In the genomic region with DNA sequence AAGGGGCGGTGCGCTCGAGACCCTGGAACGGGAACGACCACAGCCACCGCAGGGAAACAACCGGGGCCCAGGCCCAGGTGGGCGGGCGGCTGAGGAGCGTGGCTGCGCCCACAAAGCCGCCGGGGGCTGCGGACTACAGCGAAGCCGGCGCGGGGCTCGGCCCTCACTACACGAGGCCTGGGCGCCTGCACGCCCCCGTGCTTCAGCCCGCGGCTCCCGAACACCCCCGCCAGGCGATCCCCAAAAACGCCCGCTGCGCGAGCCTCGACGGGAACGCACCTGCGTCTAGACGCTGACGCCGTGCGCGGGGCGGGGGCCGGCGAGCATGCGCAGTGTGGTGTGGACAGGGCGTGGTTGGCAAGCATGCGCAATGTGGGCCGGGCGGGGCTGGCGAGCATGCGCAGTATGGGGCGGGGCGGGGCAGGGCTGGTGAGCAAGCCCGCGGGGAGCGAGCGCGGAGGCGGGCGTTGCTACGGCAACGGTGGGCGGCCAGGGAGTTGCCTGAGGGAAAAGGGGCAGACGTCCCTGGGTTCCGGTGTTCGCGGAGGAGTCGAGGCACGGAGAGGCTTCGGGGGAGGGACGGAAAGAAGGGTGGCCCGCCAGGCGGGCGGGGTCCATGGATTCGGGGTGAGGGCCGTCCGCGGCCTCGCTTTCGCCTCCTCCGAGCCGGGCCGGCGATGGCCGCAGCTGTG, we compare ENCODE assay signal across 1 cellular context.
TF ChIP-seq lines count a peak whose summit lies in the region.

Gene RNF32 (plus strand): TSS at position 518 of the 692 bp plus-strand sequence. CDS start 3,104 bp downstream, outside the sequence.

TF ChIP-seq in K562, 482 proteins besides CTCF, POLR2A, EP300 and RAD21 (continued from another document and continues in another):
- TF ChIP-seq, protein P1, sequence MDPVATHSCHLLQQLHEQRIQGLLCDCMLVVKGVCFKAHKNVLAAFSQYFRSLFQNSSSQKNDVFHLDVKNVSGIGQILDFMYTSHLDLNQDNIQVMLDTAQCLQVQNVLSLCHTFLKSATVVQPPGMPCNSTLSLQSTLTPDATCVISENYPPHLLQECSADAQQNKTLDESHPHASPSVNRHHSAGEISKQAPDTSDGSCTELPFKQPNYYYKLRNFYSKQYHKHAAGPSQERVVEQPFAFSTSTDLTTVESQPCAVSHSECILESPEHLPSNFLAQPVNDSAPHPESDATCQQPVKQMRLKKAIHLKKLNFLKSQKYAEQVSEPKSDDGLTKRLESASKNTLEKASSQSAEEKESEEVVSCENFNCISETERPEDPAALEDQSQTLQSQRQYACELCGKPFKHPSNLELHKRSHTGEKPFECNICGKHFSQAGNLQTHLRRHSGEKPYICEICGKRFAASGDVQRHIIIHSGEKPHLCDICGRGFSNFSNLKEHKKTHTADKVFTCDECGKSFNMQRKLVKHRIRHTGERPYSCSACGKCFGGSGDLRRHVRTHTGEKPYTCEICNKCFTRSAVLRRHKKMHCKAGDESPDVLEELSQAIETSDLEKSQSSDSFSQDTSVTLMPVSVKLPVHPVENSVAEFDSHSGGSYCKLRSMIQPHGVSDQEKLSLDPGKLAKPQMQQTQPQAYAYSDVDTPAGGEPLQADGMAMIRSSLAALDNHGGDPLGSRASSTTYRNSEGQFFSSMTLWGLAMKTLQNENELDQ (CRISPR knock-in tag; IDR thresholded peaks at IDR 0.05; ENCODE audit: borderline replicate concordance): peak; percentile 96; the same call in 1 of the 2 replicates
- TF ChIP-seq, protein P2, sequence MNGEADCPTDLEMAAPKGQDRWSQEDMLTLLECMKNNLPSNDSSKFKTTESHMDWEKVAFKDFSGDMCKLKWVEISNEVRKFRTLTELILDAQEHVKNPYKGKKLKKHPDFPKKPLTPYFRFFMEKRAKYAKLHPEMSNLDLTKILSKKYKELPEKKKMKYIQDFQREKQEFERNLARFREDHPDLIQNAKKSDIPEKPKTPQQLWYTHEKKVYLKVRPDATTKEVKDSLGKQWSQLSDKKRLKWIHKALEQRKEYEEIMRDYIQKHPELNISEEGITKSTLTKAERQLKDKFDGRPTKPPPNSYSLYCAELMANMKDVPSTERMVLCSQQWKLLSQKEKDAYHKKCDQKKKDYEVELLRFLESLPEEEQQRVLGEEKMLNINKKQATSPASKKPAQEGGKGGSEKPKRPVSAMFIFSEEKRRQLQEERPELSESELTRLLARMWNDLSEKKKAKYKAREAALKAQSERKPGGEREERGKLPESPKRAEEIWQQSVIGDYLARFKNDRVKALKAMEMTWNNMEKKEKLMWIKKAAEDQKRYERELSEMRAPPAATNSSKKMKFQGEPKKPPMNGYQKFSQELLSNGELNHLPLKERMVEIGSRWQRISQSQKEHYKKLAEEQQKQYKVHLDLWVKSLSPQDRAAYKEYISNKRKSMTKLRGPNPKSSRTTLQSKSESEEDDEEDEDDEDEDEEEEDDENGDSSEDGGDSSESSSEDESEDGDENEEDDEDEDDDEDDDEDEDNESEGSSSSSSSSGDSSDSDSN (IDR thresholded peaks at IDR 0.05; ENCODE audit: borderline replicate concordance in 1 of 2, low read depth in 2 of 2, low read length in 2 of 2): peak; percentile 33 to 83; a peak in 1 of 4 replicates
- no peak for TF ChIP-seq SETDB1 (IDR thresholded peaks at IDR 0.05; ENCODE audit: low read length)
- peak; percentile 38; the same call in 1 of the 2 replicates for TF ChIP-seq EP400 (IDR thresholded peaks at IDR 0.05)
- TF ChIP-seq, protein P3, sequence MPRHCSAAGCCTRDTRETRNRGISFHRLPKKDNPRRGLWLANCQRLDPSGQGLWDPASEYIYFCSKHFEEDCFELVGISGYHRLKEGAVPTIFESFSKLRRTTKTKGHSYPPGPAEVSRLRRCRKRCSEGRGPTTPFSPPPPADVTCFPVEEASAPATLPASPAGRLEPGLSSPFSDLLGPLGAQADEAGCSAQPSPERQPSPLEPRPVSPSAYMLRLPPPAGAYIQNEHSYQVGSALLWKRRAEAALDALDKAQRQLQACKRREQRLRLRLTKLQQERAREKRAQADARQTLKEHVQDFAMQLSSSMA (CRISPR knock-in tag; IDR thresholded peaks at IDR 0.05): peak; percentile 89; the same call in 1 of the 2 replicates
- 0 out of 2 replicates have a peak, but pooled peaks have one; percentile 15 for TF ChIP-seq CBFA2T3 (IDR thresholded peaks at IDR 0.05)
- peak; percentile 63; the same call in 1 of the 2 replicates for TF ChIP-seq ZNF143 (CRISPR knock-in tag; IDR thresholded peaks at IDR 0.05)
- TF ChIP-seq MTF1 (CRISPR knock-in tag; IDR thresholded peaks at IDR 0.05; ENCODE audit: borderline replicate concordance): no peak
- no peak for TF ChIP-seq TOE1 (IDR thresholded peaks at IDR 0.05; ENCODE audit: borderline replicate concordance)
- peak; percentile 90; the same call in 1 of the 2 replicates for TF ChIP-seq TOE1 (CRISPR knock-in tag; IDR thresholded peaks at IDR 0.05; ENCODE audit: borderline replicate concordance, low read depth)
- no peak for TF ChIP-seq CHD1 (IDR thresholded peaks at IDR 0.05; ENCODE audit: low read length)
- TF ChIP-seq HDAC1 (IDR thresholded peaks at IDR 0.05): peak in 1 of 2 experiments; percentile 59; a peak in 2 of 4 replicates
- peak; percentile 62; the same call in 1 of the 2 replicates for TF ChIP-seq ZNF589 (CRISPR knock-in tag; IDR thresholded peaks at IDR 0.05; ENCODE audit: low read depth)
- peak; percentile 80 for TF ChIP-seq GATAD2A (IDR thresholded peaks at IDR 0.05)
- peak; percentile 98 for TF ChIP-seq NCOA6 (IDR thresholded peaks at IDR 0.05)
- peak; percentile 96 for TF ChIP-seq MXI1 (IDR thresholded peaks at IDR 0.05; ENCODE audit: low read depth, low read length)
- peak; percentile 24; the same call in 1 of the 2 replicates for TF ChIP-seq ESRRA (IDR thresholded peaks at IDR 0.05; ENCODE audit: borderline replicate concordance, low read depth)
- peak; percentile 93 for TF ChIP-seq KDM2B (CRISPR knock-in tag; IDR thresholded peaks at IDR 0.05)
- TF ChIP-seq, protein P4, sequence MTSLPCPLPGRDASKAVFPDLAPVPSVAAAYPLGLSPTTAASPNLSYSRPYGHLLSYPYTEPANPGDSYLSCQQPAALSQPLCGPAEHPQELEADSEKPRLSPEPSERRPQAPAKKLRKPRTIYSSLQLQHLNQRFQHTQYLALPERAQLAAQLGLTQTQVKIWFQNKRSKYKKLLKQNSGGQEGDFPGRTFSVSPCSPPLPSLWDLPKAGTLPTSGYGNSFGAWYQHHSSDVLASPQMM (CRISPR knock-in tag; IDR thresholded peaks at IDR 0.05): no peak
- TF ChIP-seq MAX (CRISPR knock-in tag; IDR thresholded peaks at IDR 0.05): peak; percentile 98
- no peak for TF ChIP-seq TEAD2 (tag; IDR thresholded peaks at IDR 0.05)
- TF ChIP-seq NR1H2 (CRISPR knock-in tag; IDR thresholded peaks at IDR 0.05): no peak; the same call in 1 of the 2 replicates
- no peak for TF ChIP-seq POLR3A (IDR thresholded peaks at IDR 0.05; ENCODE audit: borderline replicate concordance, extremely low read depth, insufficient read depth, insufficient read length)
- TF ChIP-seq ZNF77 (CRISPR knock-in tag; IDR thresholded peaks at IDR 0.05): 0 out of 2 replicates have a peak, but pooled peaks have one; percentile 67
- peak; percentile 93 for TF ChIP-seq OTX1 (CRISPR knock-in tag; IDR thresholded peaks at IDR 0.05)
- TF ChIP-seq BMI1 (IDR thresholded peaks at IDR 0.05; ENCODE audit: low read length): peak; percentile 98
- TF ChIP-seq E2F1 (CRISPR knock-in tag; IDR thresholded peaks at IDR 0.05): peak; percentile 93
- TF ChIP-seq FOXK2 (conservative IDR thresholded peaks at IDR 0.05 in 1 of 2, IDR thresholded peaks at IDR 0.05 in 1 of 2; ENCODE audit: low read depth in 2 of 2): peak in 1 of 2 experiments; percentile 38; a peak in 1 of 4 replicates
- TF ChIP-seq, protein P5, sequence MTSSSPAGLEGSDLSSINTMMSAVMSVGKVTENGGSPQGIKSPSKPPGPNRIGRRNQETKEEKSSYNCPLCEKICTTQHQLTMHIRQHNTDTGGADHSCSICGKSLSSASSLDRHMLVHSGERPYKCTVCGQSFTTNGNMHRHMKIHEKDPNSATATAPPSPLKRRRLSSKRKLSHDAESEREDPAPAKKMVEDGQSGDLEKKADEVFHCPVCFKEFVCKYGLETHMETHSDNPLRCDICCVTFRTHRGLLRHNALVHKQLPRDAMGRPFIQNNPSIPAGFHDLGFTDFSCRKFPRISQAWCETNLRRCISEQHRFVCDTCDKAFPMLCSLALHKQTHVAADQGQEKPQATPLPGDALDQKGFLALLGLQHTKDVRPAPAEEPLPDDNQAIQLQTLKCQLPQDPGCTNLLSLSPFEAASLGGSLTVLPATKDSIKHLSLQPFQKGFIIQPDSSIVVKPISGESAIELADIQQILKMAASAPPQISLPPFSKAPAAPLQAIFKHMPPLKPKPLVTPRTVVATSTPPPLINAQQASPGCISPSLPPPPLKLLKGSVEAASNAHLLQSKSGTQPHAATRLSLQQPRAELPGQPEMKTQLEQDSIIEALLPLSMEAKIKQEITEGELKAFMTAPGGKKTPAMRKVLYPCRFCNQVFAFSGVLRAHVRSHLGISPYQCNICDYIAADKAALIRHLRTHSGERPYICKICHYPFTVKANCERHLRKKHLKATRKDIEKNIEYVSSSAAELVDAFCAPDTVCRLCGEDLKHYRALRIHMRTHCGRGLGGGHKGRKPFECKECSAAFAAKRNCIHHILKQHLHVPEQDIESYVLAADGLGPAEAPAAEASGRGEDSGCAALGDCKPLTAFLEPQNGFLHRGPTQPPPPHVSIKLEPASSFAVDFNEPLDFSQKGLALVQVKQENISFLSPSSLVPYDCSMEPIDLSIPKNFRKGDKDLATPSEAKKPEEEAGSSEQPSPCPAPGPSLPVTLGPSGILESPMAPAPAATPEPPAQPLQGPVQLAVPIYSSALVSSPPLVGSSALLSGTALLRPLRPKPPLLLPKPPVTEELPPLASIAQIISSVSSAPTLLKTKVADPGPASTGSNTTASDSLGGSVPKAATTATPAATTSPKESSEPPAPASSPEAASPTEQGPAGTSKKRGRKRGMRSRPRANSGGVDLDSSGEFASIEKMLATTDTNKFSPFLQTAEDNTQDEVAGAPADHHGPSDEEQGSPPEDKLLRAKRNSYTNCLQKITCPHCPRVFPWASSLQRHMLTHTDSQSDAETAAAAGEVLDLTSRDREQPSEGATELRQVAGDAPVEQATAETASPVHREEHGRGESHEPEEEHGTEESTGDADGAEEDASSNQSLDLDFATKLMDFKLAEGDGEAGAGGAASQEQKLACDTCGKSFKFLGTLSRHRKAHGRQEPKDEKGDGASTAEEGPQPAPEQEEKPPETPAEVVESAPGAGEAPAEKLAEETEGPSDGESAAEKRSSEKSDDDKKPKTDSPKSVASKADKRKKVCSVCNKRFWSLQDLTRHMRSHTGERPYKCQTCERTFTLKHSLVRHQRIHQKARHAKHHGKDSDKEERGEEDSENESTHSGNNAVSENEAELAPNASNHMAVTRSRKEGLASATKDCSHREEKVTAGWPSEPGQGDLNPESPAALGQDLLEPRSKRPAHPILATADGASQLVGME (CRISPR knock-in tag; IDR thresholded peaks at IDR 0.05): peak; percentile 70; the same call in 1 of the 2 replicates
- TF ChIP-seq REST (CRISPR knock-in tag; IDR thresholded peaks at IDR 0.05; ENCODE audit: low read depth): peak; percentile 82
- TF ChIP-seq ZC3H4 (CRISPR knock-in tag; IDR thresholded peaks at IDR 0.05; ENCODE audit: borderline replicate concordance): no peak
- no peak for TF ChIP-seq RNF219 (CRISPR knock-in tag; IDR thresholded peaks at IDR 0.05)
- TF ChIP-seq HNRNPK (IDR thresholded peaks at IDR 0.05; ENCODE audit: low read depth, low read length, poor library complexity, severe bottlenecking): no peak
- TF ChIP-seq PHF8 (IDR thresholded peaks at IDR 0.05; ENCODE audit: borderline replicate concordance, low read length): peak; percentile 91; the same call in 1 of the 2 replicates
- TF ChIP-seq DACH1 (IDR thresholded peaks at IDR 0.05; ENCODE audit: partially characterized antibody): peak; percentile 37
- TF ChIP-seq ZNF274 (IDR thresholded peaks at IDR 0.05; ENCODE audit: borderline replicate concordance, low read depth, low read length): no peak
